Comparison of ENCODE assay signal across 8 cellular contexts in the genomic region with DNA sequence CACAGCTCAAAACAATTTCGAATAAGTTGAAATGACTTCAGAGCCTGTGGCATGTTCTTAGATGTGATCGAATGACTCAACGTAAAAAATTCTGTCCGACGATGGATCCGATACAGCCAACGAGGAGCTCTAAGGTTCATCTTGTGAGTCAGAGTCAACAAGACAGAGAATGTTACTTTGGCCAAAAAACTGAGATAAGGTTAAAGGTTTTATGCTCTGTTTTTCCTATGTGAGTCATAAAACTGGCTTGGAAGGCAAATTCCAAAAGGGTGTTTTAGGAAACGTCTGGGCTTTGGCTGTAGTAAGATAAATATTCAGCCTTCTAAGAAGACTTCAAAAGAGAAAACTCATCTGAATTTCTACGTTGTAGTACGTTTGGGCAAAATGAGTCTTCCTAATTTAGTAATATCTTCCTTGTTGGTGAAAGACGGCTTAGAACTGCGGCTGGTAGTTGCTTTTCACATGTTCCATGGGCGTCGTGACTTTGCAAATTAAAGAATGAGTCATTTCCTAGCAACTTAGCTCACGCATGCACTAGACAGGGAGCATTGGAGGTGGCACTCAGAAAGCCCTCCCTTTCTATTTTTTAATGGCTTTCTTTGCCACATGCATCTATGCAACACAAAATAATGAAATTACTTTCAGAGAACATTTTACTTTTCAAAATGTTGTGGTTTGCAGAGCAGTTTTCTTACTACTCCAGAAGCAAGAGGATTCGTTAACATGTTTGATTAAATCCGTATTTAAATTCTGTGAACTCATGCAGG. TPM values are rescaled to one million over a fixed set of nuclear protein-coding genes. Genes with fewer than 3 reads are reported as not detected.
DNase-seq lines count a peak whose midpoint lies in the region; ATAC-seq, FAIRE-seq and TF ChIP-seq lines count a peak whose summit lies in the region.

No MANE protein-coding gene starts in this region.

- H3K36me3 ChIP-seq in Caco-2 (ENCODE audit: control insufficient read depth, insufficient read depth, low read length) = peaks cover 2% of the 10 kb centered on the region; the same call in 1 of the 2 replicates
- peaks cover 12% of the 10 kb centered on the region for H3K36me3 ChIP-seq in astrocyte (ENCODE audit: insufficient read depth, low read length)
- no peaks in the 10 kb centered on the region for H3K36me3 ChIP-seq in kidney (ENCODE audit: control insufficient read depth in 1 of 2, insufficient read depth in 2 of 2, low read length in 2 of 2)

- peaks cover 56% of the 10 kb centered on the region for H3K4me1 Mint-ChIP-seq in Caco-2 (ENCODE audit: low read depth, unreplicated experiment)
- peaks cover 76% of the 10 kb centered on the region for H3K4me1 Mint-ChIP-seq in astrocyte (ENCODE audit: low read depth, unreplicated experiment)

- CTCF ChIA-PET in Caco-2 (lab: Charles Lee) = interaction anchor here (0.7 to 1.1 kb wide), 2 partner anchors 23 to 27 kb away, joined by 3 to 7 read pairs; no protein-coding TSS in a partner anchor

- DNase-seq in Caco-2 (peak; percentile 78 to 82), SIG-M5 (lab: John Stamatoyannopoulos, UW) (peak; percentile 26), astrocyte (ENCODE audit: low read depth) (peak; percentile 100), kidney (peak; percentile 12), NCI-H1105 (lab: John Stamatoyannopoulos, UW) (no peak)
- DNase-seq in stimulated activated CD4-positive, alpha-beta T cell treated with anti-CD3 and anti-CD28 coated beads, Interleukin-2, amount 100 ng/mL, for 4 hours (ENCODE audit: low read depth) = peak; percentile 52

- H2AFZ ChIP-seq in astrocyte (ENCODE audit: low read depth, low read length) = no peak overlapping the region

- POLR2A ChIA-PET in Caco-2 (lab: Charles Lee) = interaction anchor here (1.0 to 2.1 kb wide), 4 partner anchors 22 to 77 kb away, joined by 5 to 14 read pairs (median 6); a partner anchor contains a TSS

- FAIRE-seq in astrocyte (lab: Jason Lieb, UNC) = peak; percentile 55
- peak; percentile 25 for FAIRE-seq in kidney (lab: Jason Lieb, UNC)

- H3K4me2 ChIP-seq in astrocyte (ENCODE audit: low read length) = peak overlapping the region; percentile 78

- no peaks in the 10 kb centered on the region for H4K20me1 ChIP-seq in astrocyte (ENCODE audit: insufficient read depth, low read length)

- BruUV-seq in Caco-2 (replicated peaks; lab: Mats Ljungman, UMichigan) = TSS peak; percentile 54

- H3K27ac Mint-ChIP-seq in Caco-2 (ENCODE audit: unreplicated experiment) = peak overlapping the region; percentile 96
- H3K27ac Mint-ChIP-seq in astrocyte (ENCODE audit: unreplicated experiment) = peak overlapping the region; percentile 93

- H3K4me3 Mint-ChIP-seq in Caco-2 (ENCODE audit: unreplicated experiment) = peak overlapping the region; percentile 63
- peak overlapping the region; percentile 1 for H3K4me3 Mint-ChIP-seq in astrocyte (ENCODE audit: unreplicated experiment)

- H3K27me3 Mint-ChIP-seq in Caco-2 (ENCODE audit: insufficient read depth, unreplicated experiment) (no peaks in the 10 kb centered on the region), astrocyte (ENCODE audit: low read depth, unreplicated experiment) (no peaks in the 10 kb centered on the region)

- H3K9me3 ChIP-seq in Caco-2 = no peaks in the 10 kb centered on the region
- no peaks in the 10 kb centered on the region for H3K9me3 ChIP-seq in astrocyte (ENCODE audit: insufficient read depth, low read depth, low read length)
- no peaks in the 10 kb centered on the region for H3K9me3 ChIP-seq in kidney (ENCODE audit: control insufficient read depth in 1 of 2, low read length in 2 of 2)

- peak overlapping the region; percentile 75 for H3K9ac ChIP-seq in astrocyte (ENCODE audit: low read length)
- peak overlapping the region in 1 of 2 donors; percentile 28 for H3K9ac ChIP-seq in kidney (ENCODE audit: low read length in 2 of 2)

- H3K27ac ChIP-seq in astrocyte (ENCODE audit: low read depth, low read length) (peak overlapping the region; percentile 96), kidney (ENCODE audit: low read depth in 2 of 2, low read length in 2 of 2) (peak overlapping the region; percentile 83 to 86)

- peaks cover 84% of the 10 kb centered on the region for H3K36me3 Mint-ChIP-seq in Caco-2 (ENCODE audit: insufficient read depth, unreplicated experiment)
- H3K36me3 Mint-ChIP-seq in astrocyte (ENCODE audit: low read depth, unreplicated experiment) = peaks cover 23% of the 10 kb centered on the region

- ATAC-seq in HG02759 (IDR thresholded peaks at IDR 0.05; ENCODE audit: unreplicated experiment) (peak; percentile 85), GM19328 (IDR thresholded peaks at IDR 0.05; ENCODE audit: unreplicated experiment) (no peak)

- H3K9me3 Mint-ChIP-seq in Caco-2 (ENCODE audit: unreplicated experiment) (no peaks in the 10 kb centered on the region), astrocyte (ENCODE audit: unreplicated experiment) (no peaks in the 10 kb centered on the region)

- no peaks in the 10 kb centered on the region for H3K27me3 ChIP-seq in Caco-2 (replicated peaks; ENCODE audit: control insufficient read depth, insufficient read depth, low read length)
- no peaks in the 10 kb centered on the region for H3K27me3 ChIP-seq in astrocyte (ENCODE audit: insufficient read depth, low read length)

- H3K4me3 ChIP-seq in Caco-2 (ENCODE audit: low read depth, low read length) = 0 out of 2 replicates have a peak overlapping the region, but pooled peaks have one; percentile 11
- peak overlapping the region; percentile 40 for H3K4me3 ChIP-seq in astrocyte (ENCODE audit: insufficient read depth, low read depth, low read length)
- no peak overlapping the region for H3K4me3 ChIP-seq in kidney (ENCODE audit: low read length in 2 of 2)

- TF ChIP-seq CTCF in Caco-2 (IDR thresholded peaks at IDR 0.05; ENCODE audit: insufficient read depth in 1 of 2, low read depth in 1 of 2, low read length in 1 of 2, severe bottlenecking in 1 of 2, unreplicated experiment in 1 of 2) (no peak), astrocyte (IDR thresholded peaks at IDR 0.05; ENCODE audit: insufficient read depth, low read depth, low read length) (no peak), kidney (IDR thresholded peaks at IDR 0.05; ENCODE audit: borderline replicate concordance, extremely low read depth, insufficient read depth) (no peak)

- H3K79me2 ChIP-seq in astrocyte (ENCODE audit: insufficient read depth, low read length) = peaks cover 69% of the 10 kb centered on the region

- H3K4me1 ChIP-seq in Caco-2 (peaks cover 74% of the 10 kb centered on the region), astrocyte (ENCODE audit: insufficient read depth, low read length) (peaks cover 57% of the 10 kb centered on the region), kidney (ENCODE audit: control insufficient read depth in 1 of 2, insufficient read depth in 1 of 2, low read depth in 1 of 2, low read length in 2 of 2) (peaks cover 7 to 11% of the 10 kb centered on the region in 2 donors)

- intact Hi-C loops in Caco-2 (cut with micrococcal nuclease; ENCODE audit: unreplicated experiment) (loop anchor here (1.0 to 2.0 kb wide), 3 partner anchors 15 to 36 kb away; no protein-coding TSS in a partner anchor), kidney (cut with DNase I) (no loop called here)

RNA-seq across cellular contexts. Expression of a gene that starts 28.2 kb away (rescaled TPM):
- total RNA-seq in Caco-2 (2022) (218 and 234 TPM in 2 replicates), astrocyte (356 and 361 TPM in 2 replicates), kidney (139 TPM)
- 51.2 TPM for polyA plus RNA-seq in kidney (ENCODE audit: insufficient read depth, low read depth, low replicate concordance)

Comparison
In these comparisons a context has a peak if more than half of its experiments do, and no peak if none do; other contexts are left out.
1. H3K4me3 ChIP-seq: peak in Caco-2 (single experiment) and astrocyte (single experiment); none in kidney (0 of 2).